Comparison of ENCODE assay signal across 1 cellular context in the genomic region with DNA sequence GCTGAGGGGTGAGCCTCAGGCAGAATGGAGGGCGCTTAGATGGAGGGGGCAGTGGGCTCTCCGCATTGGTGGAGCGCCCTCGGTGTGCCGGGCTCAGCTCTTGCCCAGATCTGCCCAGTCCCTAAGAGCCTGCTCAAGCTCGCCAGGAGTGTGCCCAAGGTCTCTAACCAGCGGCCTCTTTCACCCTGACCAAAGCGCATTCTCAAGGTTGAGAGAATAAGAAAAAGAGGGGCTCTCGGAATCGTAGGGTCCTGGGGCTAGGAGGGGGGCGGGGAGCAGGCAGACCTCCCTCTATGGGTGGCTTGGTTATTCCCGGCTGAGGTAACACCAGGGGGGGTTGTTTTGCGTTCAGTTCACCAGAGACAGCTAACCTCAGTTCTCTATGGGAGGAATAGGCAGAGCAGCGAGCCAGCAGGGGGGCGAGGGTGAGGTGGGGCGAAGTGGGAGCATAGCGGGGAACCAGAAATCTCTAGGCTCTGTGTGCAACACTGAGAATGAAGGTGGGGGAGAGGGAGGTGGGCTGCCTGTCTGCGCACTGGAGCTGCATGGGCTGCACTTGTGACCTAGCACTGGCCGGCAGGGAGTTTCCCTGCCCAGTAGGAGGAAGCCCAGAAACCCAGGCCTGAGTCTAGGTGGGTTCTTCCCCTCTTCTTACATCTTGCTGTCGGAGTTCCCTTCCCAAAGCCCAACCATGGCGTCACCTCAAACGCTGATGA.
TF ChIP-seq lines count a peak whose summit lies in the region.

No MANE protein-coding gene starts in this region.

TF ChIP-seq in neural cell, 6 proteins besides CTCF, POLR2A, EP300 and RAD21 (continued from another document):
- TF ChIP-seq, protein P1, sequence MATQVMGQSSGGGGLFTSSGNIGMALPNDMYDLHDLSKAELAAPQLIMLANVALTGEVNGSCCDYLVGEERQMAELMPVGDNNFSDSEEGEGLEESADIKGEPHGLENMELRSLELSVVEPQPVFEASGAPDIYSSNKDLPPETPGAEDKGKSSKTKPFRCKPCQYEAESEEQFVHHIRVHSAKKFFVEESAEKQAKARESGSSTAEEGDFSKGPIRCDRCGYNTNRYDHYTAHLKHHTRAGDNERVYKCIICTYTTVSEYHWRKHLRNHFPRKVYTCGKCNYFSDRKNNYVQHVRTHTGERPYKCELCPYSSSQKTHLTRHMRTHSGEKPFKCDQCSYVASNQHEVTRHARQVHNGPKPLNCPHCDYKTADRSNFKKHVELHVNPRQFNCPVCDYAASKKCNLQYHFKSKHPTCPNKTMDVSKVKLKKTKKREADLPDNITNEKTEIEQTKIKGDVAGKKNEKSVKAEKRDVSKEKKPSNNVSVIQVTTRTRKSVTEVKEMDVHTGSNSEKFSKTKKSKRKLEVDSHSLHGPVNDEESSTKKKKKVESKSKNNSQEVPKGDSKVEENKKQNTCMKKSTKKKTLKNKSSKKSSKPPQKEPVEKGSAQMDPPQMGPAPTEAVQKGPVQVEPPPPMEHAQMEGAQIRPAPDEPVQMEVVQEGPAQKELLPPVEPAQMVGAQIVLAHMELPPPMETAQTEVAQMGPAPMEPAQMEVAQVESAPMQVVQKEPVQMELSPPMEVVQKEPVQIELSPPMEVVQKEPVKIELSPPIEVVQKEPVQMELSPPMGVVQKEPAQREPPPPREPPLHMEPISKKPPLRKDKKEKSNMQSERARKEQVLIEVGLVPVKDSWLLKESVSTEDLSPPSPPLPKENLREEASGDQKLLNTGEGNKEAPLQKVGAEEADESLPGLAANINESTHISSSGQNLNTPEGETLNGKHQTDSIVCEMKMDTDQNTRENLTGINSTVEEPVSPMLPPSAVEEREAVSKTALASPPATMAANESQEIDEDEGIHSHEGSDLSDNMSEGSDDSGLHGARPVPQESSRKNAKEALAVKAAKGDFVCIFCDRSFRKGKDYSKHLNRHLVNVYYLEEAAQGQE (IDR thresholded peaks at IDR 0.05; ENCODE audit: borderline replicate concordance) = no peak
TF ChIP-seq in neural cell: peak in this region for 0.
